1 cellular context compared by ENCODE assay signal in genomic region chr7:116499168-116500070, GRCh38.
TF ChIP-seq lines count a peak whose summit lies in the region.

Gene CAV2 (plus strand): TSS chr7:116499738. CDS start chr7:116499782, 44 bp downstream.

TF ChIP-seq in GM23338, 12 proteins besides CTCF, POLR2A, EP300 and RAD21 (continued from another document):
- no peak for TF ChIP-seq ZNF462 (CRISPR knock-in tag; IDR thresholded peaks at IDR 0.05)
- TF ChIP-seq EZH2 (IDR thresholded peaks at IDR 0.05; ENCODE audit: low read depth, unreplicated experiment) = no peak
- no peak for TF ChIP-seq EZH2phosphoT487 (IDR thresholded peaks at IDR 0.05; ENCODE audit: unreplicated experiment)
- no peak for TF ChIP-seq CREB1 (CRISPR knock-in tag; IDR thresholded peaks at IDR 0.05; ENCODE audit: low read depth)
TF ChIP-seq in GM23338: peak in this region for 0.
